ENCODE assay signal across 8 cellular contexts in the genomic region with DNA sequence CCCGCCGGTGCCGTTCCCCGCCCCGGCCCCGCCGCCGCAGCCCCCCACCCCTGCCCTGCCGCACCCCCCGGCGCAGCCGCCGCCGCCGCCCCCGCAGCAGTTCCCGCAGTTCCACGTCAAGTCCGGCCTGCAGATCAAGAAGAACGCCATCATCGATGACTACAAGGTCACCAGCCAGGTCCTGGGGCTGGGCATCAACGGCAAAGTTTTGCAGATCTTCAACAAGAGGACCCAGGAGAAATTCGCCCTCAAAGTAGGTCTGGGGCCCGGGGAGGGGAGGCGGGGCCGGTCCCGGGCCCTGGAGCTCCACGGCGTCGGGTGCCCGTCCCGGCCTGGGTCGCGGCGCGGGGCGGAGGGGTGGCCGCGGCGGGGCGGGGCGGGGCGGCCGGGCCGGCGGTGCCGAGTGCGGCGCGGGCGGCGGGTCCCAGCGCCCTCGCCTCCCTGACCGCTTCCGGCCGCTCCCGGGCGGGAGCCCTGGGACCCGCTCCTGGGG. TPM values are rescaled to one million over a fixed set of nuclear protein-coding genes. Genes with fewer than 3 reads are reported as not detected.
DNase-seq lines count a peak whose midpoint lies in the region; ATAC-seq and TF ChIP-seq lines count a peak whose summit lies in the region.

No MANE protein-coding gene starts in this region.

- POLR2A ChIA-PET in A673 (lab: Charles Lee; ENCODE audit: low non-redundant PET): no interaction called here

- H3K4me1 ChIP-seq in A673 (ENCODE audit: insufficient read depth, low read length, poor library complexity, severe bottlenecking): peaks cover 13% of the 10 kb centered on the region

- H3K36me3 ChIP-seq in A673 (ENCODE audit: insufficient read depth, low read length, poor library complexity, severe bottlenecking): no peaks in the 10 kb centered on the region

- TF ChIP-seq CTCF in A673 (conservative IDR thresholded peaks at IDR 0.05; ENCODE audit: low read depth, low read length): no peak
- no peak for TF ChIP-seq CTCF in fibroblast of the aortic adventitia (IDR thresholded peaks at IDR 0.05; ENCODE audit: insufficient read depth, low read length)
- TF ChIP-seq CTCF in omental fat pad (IDR thresholded peaks at IDR 0.05): no peak

- H3K4me3 ChIP-seq in A673 (ENCODE audit: low read depth, low read length, poor library complexity, severe bottlenecking) (peak overlapping the region; percentile 78), fibroblast of the aortic adventitia (ENCODE audit: low read depth, low read length) (peak overlapping the region; percentile 90)
- H3K4me3 ChIP-seq in Jurkat, Clone E6-1 (ENCODE audit: low read length): peak overlapping the region; percentile 89

- no peaks in the 10 kb centered on the region for H3K9me3 ChIP-seq in A673 (ENCODE audit: low read depth, low read length, poor library complexity, severe bottlenecking)

- no TSS peak for BruUV-seq in A673 (replicated peaks; lab: Mats Ljungman, UMichigan)

- ATAC-seq in GM19043 (IDR thresholded peaks at IDR 0.05; ENCODE audit: low read depth, unreplicated experiment) (peak; percentile 18), omental fat pad (ENCODE audit: low FRiP score) (peak; percentile 37), GM19035 (IDR thresholded peaks at IDR 0.05; ENCODE audit: unreplicated experiment) (no peak)

- peak; percentile 46 for DNase-seq in A673 (ENCODE audit: low spot score)
- no peak for DNase-seq in Jurkat, Clone E6-1 (ENCODE audit: low read depth, low spot score)
- peak; percentile 71 for DNase-seq in activated T-cell treated with anti-CD3 and anti-CD28 coated beads, Interleukin-2, amount 50 U/mL, for 48 hours
- peak; percentile 25 for DNase-seq in fibroblast of the aortic adventitia (ENCODE audit: low read depth)
- DNase-seq in omental fat pad (ENCODE audit: low spot score): no peak
- DNase-seq in SK-N-DZ (ENCODE audit: low spot score): no peak

- peak overlapping the region; percentile 68 for H3K27ac ChIP-seq in A673 (ENCODE audit: low read depth, low read length, poor library complexity, severe bottlenecking)

- intact Hi-C loops in A673 (cut with micrococcal nuclease; ENCODE audit: unreplicated experiment): no loop called here

- CTCF ChIA-PET in A673 (lab: Charles Lee): no interaction called here

- H3K27me3 ChIP-seq in A673 (replicated peaks; ENCODE audit: insufficient read depth, low read depth, low read length, poor library complexity): peaks cover 20% of the 10 kb centered on the region

RNA-seq across cellular contexts. Expression of gene MAPKAPK2, which starts 0.6 kb away (rescaled TPM):
- 39.2 and 41.9 TPM in 2 replicates for total RNA-seq in A673 (2021)
- 42.0 TPM for polyA plus RNA-seq in Jurkat, Clone E6-1 (2012; ENCODE audit: insufficient read depth, insufficient read length)
- total RNA-seq in fibroblast of the aortic adventitia (ENCODE audit: low replicate concordance): 18.5 and 31.0 TPM in 2 replicates
- total RNA-seq in omental fat pad: 100 to 1,000 TPM in 1 of 4 donors, 10 to 100 TPM in 3; 52.0 to 151 (median 79.9) TPM
- 6.2 and 9.1 TPM in 2 replicates for polyA plus RNA-seq in SK-N-DZ (2014; cell fraction: cytosol; rRNA removed)
- polyA plus RNA-seq in SK-N-DZ (2014; cell fraction: nucleus; rRNA removed): 10.9 and 15.0 TPM in 2 replicates

RNA-seq across cellular contexts. Expression of gene DYRK3, which starts 50.0 kb away (rescaled TPM):
- total RNA-seq in A673 (2021) (18.7 and 24.0 TPM in 2 replicates), fibroblast of the aortic adventitia (ENCODE audit: low replicate concordance) (19.7 and 27.7 TPM in 2 replicates), omental fat pad (10 to 100 TPM; 14.3 to 73.3 (median 39.4) TPM)
- 12.4 TPM for polyA plus RNA-seq in Jurkat, Clone E6-1 (2012; ENCODE audit: insufficient read depth, insufficient read length)
- 6.8 and 6.9 TPM in 2 replicates for polyA plus RNA-seq in SK-N-DZ (2014; cell fraction: cytosol; rRNA removed)
- polyA plus RNA-seq in SK-N-DZ (2014; cell fraction: nucleus; rRNA removed): 3.7 and 4.9 TPM in 2 replicates

Comparison
In these comparisons a context has a peak if more than half of its experiments do, and no peak if none do; other contexts are left out.
1. DNase-seq: peak in A673 (single experiment), activated T-cell treated with anti-CD3 and anti-CD28 coated beads, Interleukin-2, amount 50 U/mL, for 48 hours (2 of 2) and fibroblast of the aortic adventitia (single experiment); none in Jurkat, Clone E6-1 (single experiment), omental fat pad (single experiment) and SK-N-DZ (single experiment).
2. Peak in every context shown above with its lines, with median percentiles within 50 percentile points of each other: H3K4me3 ChIP-seq.